Comparison of ENCODE assay signal across 21 cellular contexts in the genomic region with DNA sequence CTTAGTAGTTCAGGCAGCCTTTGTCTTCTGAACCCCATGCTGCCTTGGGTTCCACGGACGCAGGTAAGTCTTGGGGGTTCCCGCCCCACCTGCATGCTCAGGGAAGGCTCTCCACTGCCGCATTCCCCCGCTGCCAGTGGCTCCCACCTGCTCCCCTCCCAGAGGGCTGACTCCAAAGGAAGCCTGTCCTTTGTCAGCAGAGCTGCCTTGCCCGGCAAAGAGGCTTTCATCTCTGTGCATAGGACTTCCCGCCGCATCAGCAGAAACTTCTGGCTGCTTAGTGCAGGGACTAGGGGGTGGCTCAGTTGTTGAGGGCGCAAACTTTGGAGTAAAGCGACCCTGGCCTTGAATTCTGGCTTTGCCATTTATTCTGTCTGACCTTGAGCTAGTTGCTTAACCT. TPM values are rescaled to one million over a fixed set of nuclear protein-coding genes. Genes with fewer than 3 reads are reported as not detected.
DNase-seq lines count a peak whose midpoint lies in the region; ATAC-seq, FAIRE-seq and TF ChIP-seq lines count a peak whose summit lies in the region.
"Had no signal": no experiment of that assay in that cellular context is flagged by ENCODE, and none has a peak within 500 bp of the region (broad histone marks: within the 10 kb centered on the region; RNA-seq: fewer than 3 reads in every experiment).

No MANE protein-coding gene starts in this region.

- H3K4me2 ChIP-seq in HepG2 (ENCODE audit: low read depth, low read length), result no peak overlapping the region
- no peak overlapping the region for H3K4me2 ChIP-seq in H1 (ENCODE audit: insufficient read depth in 1 of 2, low read depth in 2 of 2, low read length in 2 of 2)

- no peak overlapping the region for H3K4me3 Mint-ChIP-seq in T-cell
- H3K4me3 Mint-ChIP-seq in activated naive CD4-positive, alpha-beta T cell treated with anti-CD3 and anti-CD28 coated beads, Interleukin-2, amount 10 ng/mL, durations not matched to agents 7 days and 5 days, result no peak overlapping the region
- H3K4me3 Mint-ChIP-seq: CD8-positive, alpha-beta T cell; H9 had no signal

- TF ChIP-seq EP300 in HepG2 (IDR thresholded peaks at IDR 0.05; ENCODE audit: low read depth in 2 of 2, low read length in 2 of 2) (no peak), HepG2 (CRISPR knock-in tag; IDR thresholded peaks at IDR 0.05; ENCODE audit: borderline replicate concordance) (no peak), H1 (IDR thresholded peaks at IDR 0.05; ENCODE audit: borderline replicate concordance in 1 of 2, low read depth in 2 of 2, low read length in 2 of 2) (no peak)

- H3K79me2 ChIP-seq in HepG2 (ENCODE audit: insufficient read depth, low read length) (no peaks in the 10 kb centered on the region), H1 (ENCODE audit: control insufficient read depth in 1 of 2, insufficient read depth in 2 of 2, low read length in 2 of 2) (no peaks in the 10 kb centered on the region)

- no peak overlapping the region for H2BK120ac ChIP-seq in H1 (replicated peaks; ENCODE audit: low read depth, low read length)

- no peaks in the 10 kb centered on the region for H3K23me2 ChIP-seq in H1 (ENCODE audit: low read depth, low read length)

- no peak overlapping the region for H2BK5ac ChIP-seq in H1 (ENCODE audit: low read depth, low read length)

- no peak overlapping the region for H2AK5ac ChIP-seq in H1 (ENCODE audit: low read depth, low read length)

- H4K91ac ChIP-seq in H1 (replicated peaks; ENCODE audit: insufficient read length, low read length), result no peak overlapping the region

- intact Hi-C loops in HepG2 (cut with micrococcal nuclease; ENCODE audit: unreplicated experiment), result no loop called here
- intact Hi-C loops in right lobe of liver (cut with DNase I), result no loop called here

- in situ Hi-C loops in HepG2 (cut with HindIII; ENCODE audit: extremely low pct_ligation_motif_present, low pct_unique_long_range_greater_than_20kb), result no loop called here

- H3K4me1 Mint-ChIP-seq in T-cell, result no peaks in the 10 kb centered on the region
- H3K4me1 Mint-ChIP-seq in activated naive CD4-positive, alpha-beta T cell treated with anti-CD3 and anti-CD28 coated beads, Interleukin-2, amount 10 ng/mL, durations not matched to agents 7 days and 5 days, result no peaks in the 10 kb centered on the region
- H3K4me1 Mint-ChIP-seq: CD4-positive, CD25-positive, alpha-beta regulatory T cell had no signal

- H3K9me3 ChIP-seq in HepG2 (ENCODE audit: low read length) (no peaks in the 10 kb centered on the region), right lobe of liver (no peaks in the 10 kb centered on the region), H1 (ENCODE audit: insufficient read depth in 2 of 2, low read depth in 1 of 2, low read length in 1 of 2) (no peaks in the 10 kb centered on the region)
- H3K9me3 ChIP-seq: Caco-2 had no signal

- H4K8ac ChIP-seq in H1 (ENCODE audit: extremely low read depth, insufficient read depth, low read length), result no peak overlapping the region

- 33% methylated on average over 6 of the region's 10 CpGs for WGBS in HepG2 (ENCODE audit: low lambda C conversion rate)
- 73% methylated on average over 5 of the region's 10 CpGs for WGBS in right lobe of liver (ENCODE audit: insufficient coverage, low coverage, low lambda C conversion rate, missing lambda C conversion rate)
- 97% methylated on average over 10 of the region's 10 CpGs; no CpG with 5 or more reads in 1 of the 2 experiments for WGBS in H1 (ENCODE audit: extremely low coverage in 1 of 2, insufficient coverage in 1 of 2, insufficient read length in 1 of 2, insufficient replicate concordance in 2 of 2, low coverage in 1 of 2, low lambda C conversion rate in 2 of 2, missing lambda C conversion rate in 1 of 2), 2 experiments

- no peak for DNase-seq in HepG2 (ENCODE audit: low spot score)
- no peak for DNase-seq in right lobe of liver
- peak; percentile 51 for DNase-seq in H7
- no peak for DNase-seq in H1 (ENCODE audit: low read depth in 1 of 2, low spot score in 2 of 2)
- no peak for DNase-seq in T-cell
- DNase-seq in activated naive CD4-positive, alpha-beta T cell treated with anti-CD3 and anti-CD28 coated beads, Interleukin-2, amount 10 ng/mL, durations not matched to agents 7 days and 5 days, result no peak
- DNase-seq in NCI-H1930 (lab: John Stamatoyannopoulos, UW), result no peak
- DNase-seq: Caco-2; CD4-positive, CD25-positive, alpha-beta regulatory T cell; CD8-positive, alpha-beta T cell; DMS153; DND-41; GDM1; GOT3; H9 had no signal

- H3K18ac ChIP-seq in H1 (ENCODE audit: extremely low read depth, low read length), result no peak overlapping the region

- H3K36me3 ChIP-seq in HepG2 (replicated peaks in 1 of 2; ENCODE audit: control insufficient read depth in 1 of 2, insufficient read depth in 2 of 2, low read length in 2 of 2) (no peaks in the 10 kb centered on the region), right lobe of liver (no peaks in the 10 kb centered on the region), H7 (replicated peaks; ENCODE audit: control insufficient read depth, insufficient read depth, low read length) (no peaks in the 10 kb centered on the region; the same call in 1 of the 2 replicates), H1 (ENCODE audit: control insufficient read depth in 2 of 4, insufficient read depth in 4 of 4, low read length in 3 of 4) (no peaks in the 10 kb centered on the region)

- H3K4me1 ChIP-seq in HepG2 (ENCODE audit: insufficient read depth, low read length) (no peaks in the 10 kb centered on the region), right lobe of liver (no peaks in the 10 kb centered on the region), H1 (replicated peaks in 1 of 4; ENCODE audit: control insufficient read depth in 3 of 4, insufficient read depth in 4 of 4, low read length in 3 of 4) (no peaks in the 10 kb centered on the region; a peak in 1 of 7 replicates)
- H3K4me1 ChIP-seq: Caco-2 had no signal

- H3K4me3 ChIP-seq in HepG2 (replicated peaks in 1 of 3; ENCODE audit: insufficient read depth in 1 of 3, low read depth in 2 of 3, low read length in 3 of 3), result no peak overlapping the region
- no peak overlapping the region for H3K4me3 ChIP-seq in right lobe of liver
- H3K4me3 ChIP-seq in H7 (ENCODE audit: insufficient read depth, low read depth, low read length), result no peak overlapping the region
- no peak overlapping the region for H3K4me3 ChIP-seq in H1 (ENCODE audit: extremely low read depth in 1 of 4, insufficient read depth in 2 of 4, low read depth in 3 of 4, low read length in 4 of 4)
- H3K4me3 ChIP-seq: BLaER1, GM12878 had no signal

- no peak overlapping the region for H2BK20ac ChIP-seq in H1 (ENCODE audit: low read length)

- TF ChIP-seq RAD21 in HepG2 (CRISPR knock-in tag; IDR thresholded peaks at IDR 0.05) (no peak), H1 (IDR thresholded peaks at IDR 0.05 in 1 of 2, conservative IDR thresholded peaks at IDR 0.05 in 1 of 2; ENCODE audit: low read depth in 2 of 2, low read length in 2 of 2) (no peak)

- H3K27me3 ChIP-seq in HepG2 (ENCODE audit: control insufficient read depth in 1 of 2, insufficient read depth in 2 of 2, low read length in 2 of 2) (peaks cover 2 to 40% of the 10 kb centered on the region in 2 experiments; a peak in 3 of 5 replicates), right lobe of liver (no peaks in the 10 kb centered on the region), H7 (ENCODE audit: control insufficient read depth, insufficient read depth, low read length) (no peaks in the 10 kb centered on the region), H1 (replicated peaks in 1 of 4; ENCODE audit: control insufficient read depth in 3 of 4, extremely low read depth in 1 of 4, insufficient read depth in 3 of 4, low read length in 3 of 4) (no peaks in the 10 kb centered on the region)
- H3K27me3 ChIP-seq: BLaER1 had no signal

- FAIRE-seq in HepG2 (lab: Jason Lieb, UNC), result no peak
- FAIRE-seq in H1 (lab: Jason Lieb, UNC), result no peak
- FAIRE-seq: GM12878, GM19239 had no signal

- no peak overlapping the region for H4K5ac ChIP-seq in H1 (ENCODE audit: insufficient read length, low read depth, low read length)

- no peaks in the 10 kb centered on the region for H3K36me3 Mint-ChIP-seq in T-cell
- no peaks in the 10 kb centered on the region for H3K36me3 Mint-ChIP-seq in activated naive CD4-positive, alpha-beta T cell treated with anti-CD3 and anti-CD28 coated beads, Interleukin-2, amount 10 ng/mL, durations not matched to agents 7 days and 5 days
- H3K36me3 Mint-ChIP-seq: CD4-positive, CD25-positive, alpha-beta regulatory T cell; CD8-positive, alpha-beta T cell had no signal

- H3K27ac ChIP-seq in HepG2 (ENCODE audit: extremely low read length, insufficient read depth, low read length), result no peak overlapping the region
- H3K27ac ChIP-seq in right lobe of liver, result no peak overlapping the region
- no peak overlapping the region for H3K27ac ChIP-seq in H1 (ENCODE audit: low read depth, low read length)
- H3K27ac ChIP-seq: 22Rv1, BLaER1, C4-2B had no signal

- no peak overlapping the region for H3K4ac ChIP-seq in H1 (replicated peaks; ENCODE audit: insufficient read length, low read depth, low read length)

- H3K27me3 Mint-ChIP-seq in T-cell, result peaks cover 3% of the 10 kb centered on the region in 2 donors
- H3K27me3 Mint-ChIP-seq in activated naive CD4-positive, alpha-beta T cell treated with anti-CD3 and anti-CD28 coated beads, Interleukin-2, amount 10 ng/mL, durations not matched to agents 7 days and 5 days, result no peaks in the 10 kb centered on the region
- H3K27me3 Mint-ChIP-seq: CD4-positive, CD25-positive, alpha-beta regulatory T cell had no signal

- no peak overlapping the region for H3K23ac ChIP-seq in H1 (ENCODE audit: insufficient read length)

- H3K9me3 Mint-ChIP-seq in T-cell, result peaks cover 0 to 4% (median 0%) of the 10 kb centered on the region in 3 donors
- H3K9me3 Mint-ChIP-seq in activated naive CD4-positive, alpha-beta T cell treated with anti-CD3 and anti-CD28 coated beads, Interleukin-2, amount 10 ng/mL, durations not matched to agents 7 days and 5 days, result no peaks in the 10 kb centered on the region
- H3K9me3 Mint-ChIP-seq: CD8-positive, alpha-beta T cell; H9 had no signal

- BruUV-seq in HepG2 (replicated peaks; lab: Mats Ljungman, UMichigan), result no TSS peak

- no peaks in the 10 kb centered on the region for H3K79me1 ChIP-seq in H1 (ENCODE audit: low read depth, low read length)

- H3K9ac ChIP-seq in HepG2 (ENCODE audit: insufficient read depth, low read depth, low read length), result no peak overlapping the region
- H3K9ac ChIP-seq in H1 (replicated peaks in 1 of 4; ENCODE audit: extremely low read depth in 1 of 4, low read depth in 3 of 4, low read length in 3 of 4), result no peak overlapping the region
- H3K9ac ChIP-seq: BLaER1 had no signal

- H3K27ac Mint-ChIP-seq in T-cell, result no peak overlapping the region
- H3K27ac Mint-ChIP-seq in activated naive CD4-positive, alpha-beta T cell treated with anti-CD3 and anti-CD28 coated beads, Interleukin-2, amount 10 ng/mL, durations not matched to agents 7 days and 5 days, result no peak overlapping the region
- H3K27ac Mint-ChIP-seq: CD4-positive, CD25-positive, alpha-beta regulatory T cell; CD8-positive, alpha-beta T cell; H9 had no signal

- no peak overlapping the region for H3K56ac ChIP-seq in H1 (replicated peaks; ENCODE audit: insufficient read length, low read depth, low read length)

- H2BK15ac ChIP-seq in H1 (ENCODE audit: low read length), result no peak overlapping the region

- POLR2A ChIA-PET in HepG2 (lab: Yijun Ruan, JAX), result no interaction called here
- POLR2A ChIA-PET in H1 (lab: Charles Lee; ENCODE audit: partially characterized antibody), result no interaction called here
- POLR2A ChIA-PET in T-cell (lab: Charles Lee), result no interaction called here

- TF ChIP-seq POLR2A in HepG2 (IDR thresholded peaks at IDR 0.05; ENCODE audit: insufficient read depth in 1 of 2, low read depth in 2 of 2, low read length in 2 of 2) (no peak), right lobe of liver (IDR thresholded peaks at IDR 0.05) (no peak), H1 (IDR thresholded peaks at IDR 0.05; ENCODE audit: control extremely low read depth in 1 of 2, low read depth in 2 of 2, low read length in 2 of 2) (no peak)

- CTCF ChIA-PET in HepG2 (lab: Yijun Ruan, JAX; ENCODE audit: low intra/inter-chr PET ratio, low total read pairs), result no interaction called here
- CTCF ChIA-PET in H1 (lab: Charles Lee; ENCODE audit: partially characterized antibody), result interaction anchor here (0.7 to 4.2 kb wide), 9 partner anchors 9 to 240 kb away, joined by 3 to 16 read pairs (median 4); no protein-coding TSS in a partner anchor
- CTCF ChIA-PET in T-cell (lab: Charles Lee), result no interaction called here
- CTCF ChIA-PET in activated naive CD4-positive, alpha-beta T cell treated with anti-CD3 and anti-CD28 coated beads, Interleukin-2, amount 10 ng/mL, durations not matched to agents 7 days and 5 days (lab: Charles Lee), result no interaction called here

- TF ChIP-seq CTCF in HepG2 (CRISPR knock-in tag; IDR thresholded peaks at IDR 0.05), result no peak
- TF ChIP-seq CTCF in right lobe of liver (IDR thresholded peaks at IDR 0.05), result no peak
- TF ChIP-seq CTCF in H1 (IDR thresholded peaks at IDR 0.05; ENCODE audit: control extremely low read depth in 1 of 3, insufficient read depth in 1 of 3, low read depth in 1 of 3, low read length in 3 of 3), result no peak

- H4K20me1 ChIP-seq in HepG2 (ENCODE audit: insufficient read depth, low read length) (0 out of 2 replicates have a peak, but pooled peaks cover 2% of the 10 kb centered on the region), H1 (replicated peaks in 1 of 2; ENCODE audit: control insufficient read depth in 1 of 2, insufficient read depth in 2 of 2, low read length in 2 of 2) (no peaks in the 10 kb centered on the region)
- H4K20me1 ChIP-seq: BLaER1 had no signal

- H3K14ac ChIP-seq in H1 (ENCODE audit: insufficient read length), result no peak overlapping the region

- ATAC-seq in HepG2 (no peak), right lobe of liver (no peak), T-cell (replicated peaks in 1 of 4) (no peak)
- ATAC-seq: CD8-positive, alpha-beta T cell; GM12878; HCT116 had no signal

- no peak overlapping the region for H2BK12ac ChIP-seq in H1 (ENCODE audit: low read depth, low read length)

- H2AFZ ChIP-seq in HepG2 (ENCODE audit: low read length) (no peak overlapping the region), H1 (ENCODE audit: low read length) (no peak overlapping the region)

RNA-seq across cellular contexts. Expression of a gene that starts 25.2 kb away (rescaled TPM):
- total RNA-seq in HepG2 (2016; rRNA removed; fragmentation: Illumina TruSeq; extraction: Trizol), result 0.64 and 1.0 TPM in 2 replicates
- not detected in 2 replicates for total RNA-seq in HepG2 (2016; cell fraction: cytosol; rRNA removed; fragmentation: Illumina TruSeq; extraction: Trizol; ENCODE audit: low read depth)
- 0.64 and 0.74 TPM in 2 replicates for total RNA-seq in HepG2 (2016; cell fraction: insoluble cytoplasmic fraction; rRNA removed; fragmentation: Illumina TruSeq; extraction: Trizol)
- 0.09 TPM in 1 of 2 replicates, not detected in the other for total RNA-seq in HepG2 (2016; cell fraction: membrane; rRNA removed; fragmentation: Illumina TruSeq; extraction: Trizol)
- total RNA-seq in HepG2 (2016; cell fraction: nucleus; rRNA removed; fragmentation: Illumina TruSeq; extraction: Trizol), result 0.22 TPM in 1 of 2 replicates, not detected in the other
- polyA plus RNA-seq in HepG2 (2011; rRNA removed), result 0.05 and 0.09 TPM in 2 replicates
- 0.03 and 0.12 TPM in 2 replicates for polyA plus RNA-seq in HepG2 (2011; cell fraction: cytosol; rRNA removed)
- not detected in 2 replicates for polyA plus RNA-seq in HepG2 (2011; cell fraction: nucleus; rRNA removed)
- polyA plus RNA-seq in HepG2 (2012), result 0.21 TPM in 1 of 2 replicates, not detected in the other
- polyA plus RNA-seq in HepG2 (2016; cell fraction: cytosol; fragmentation: Illumina TruSeq; extraction: Trizol; ENCODE audit: low read depth), result not detected in 2 replicates
- polyA plus RNA-seq in HepG2 (2016; cell fraction: insoluble cytoplasmic fraction; fragmentation: Illumina TruSeq; extraction: Trizol; ENCODE audit: low read depth), result 0.90 and 0.96 TPM in 2 replicates
- not detected in 2 replicates for polyA plus RNA-seq in HepG2 (2016; cell fraction: membrane; fragmentation: Illumina TruSeq; extraction: Trizol; ENCODE audit: low read depth)
- polyA plus RNA-seq in HepG2 (2016; cell fraction: nucleus; fragmentation: Illumina TruSeq; extraction: Trizol; ENCODE audit: insufficient read depth, low read depth), result not detected in 2 replicates
- polyA minus RNA-seq in HepG2 (2011; rRNA and poly(A)+ RNA removed; ENCODE audit: low replicate concordance), result 0.08 and 18.1 TPM in 2 replicates
- not detected in 2 replicates for polyA minus RNA-seq in HepG2 (2011; cell fraction: cytosol; rRNA and poly(A)+ RNA removed)
- not detected in 2 replicates for polyA minus RNA-seq in HepG2 (2011; cell fraction: nucleus; rRNA and poly(A)+ RNA removed)
- not detected for total RNA-seq in right lobe of liver
- total RNA-seq in H7 (2014; rRNA removed; shearing (Covaris generic)), result 0.97 and 1.4 TPM in 2 replicates
- 0.47 and 1.1 TPM in 2 replicates for total RNA-seq in H1 (2021; fragmentation: NEBNext Ultra II Directional; extraction: Animal tissue kit (Norgen Biotek cat#: 25700))
- polyA plus RNA-seq in H1 (2011; rRNA removed), result 0.33 and 0.63 TPM in 2 replicates
- 0.49 TPM for polyA plus RNA-seq in H1 (2011; cell fraction: cytosol; rRNA removed)
- 0.23 TPM for polyA plus RNA-seq in H1 (2011; cell fraction: nucleus; rRNA removed)
- polyA plus RNA-seq in H1 (2012, experiment 1 of 2), result 0.70 to 0.90 TPM (median 0.74 TPM) in 4 replicates
- 1.9 TPM for polyA plus RNA-seq in H1 (2012, experiment 2 of 2)
- polyA plus RNA-seq in H1 (2013, experiment 1 of 2), result 0.16 TPM
- polyA plus RNA-seq in H1 (2013, experiment 2 of 2), result 0.22 TPM
- 0.51 and 0.60 TPM in 2 replicates for polyA minus RNA-seq in H1 (2011; rRNA and poly(A)+ RNA removed)
- not detected for polyA minus RNA-seq in H1 (2011; cell fraction: cytosol; rRNA and poly(A)+ RNA removed)
- 0.70 TPM for polyA minus RNA-seq in H1 (2011; cell fraction: nucleus; rRNA and poly(A)+ RNA removed)
- total RNA-seq in T-cell, result not detected
- total RNA-seq: CD4-positive, CD25-positive, alpha-beta regulatory T cell; CD8-positive, alpha-beta T cell; GM12878; H9 had no signal
- polyA plus RNA-seq: CD4-positive, CD25-positive, alpha-beta regulatory T cell had no signal
